23 cellular contexts compared by ENCODE assay signal in the genomic region with DNA sequence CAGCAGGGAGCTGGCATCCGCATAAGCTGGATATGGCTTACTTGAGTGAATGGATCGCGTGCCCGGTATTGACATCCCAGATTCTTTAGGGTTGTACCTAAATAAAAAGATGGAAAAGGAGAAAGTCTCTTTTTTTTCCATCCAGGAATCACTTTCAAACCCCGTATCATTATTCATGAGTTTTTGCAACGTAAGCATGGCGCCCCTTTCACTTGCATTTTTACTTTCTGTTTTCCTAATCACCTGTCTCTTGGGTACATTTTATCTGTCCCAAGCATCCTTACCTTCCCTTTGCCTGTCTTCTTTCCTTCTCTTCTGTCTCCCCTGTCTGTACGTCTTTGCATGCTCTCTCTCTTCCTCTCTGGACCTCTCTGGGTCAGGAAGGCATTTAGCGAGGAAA.
A peak's percentile ranks its signal among the peaks of the same experiment; 100 is the strongest.
DNase-seq lines count a peak whose midpoint lies in the region; ATAC-seq, FAIRE-seq and TF ChIP-seq lines count a peak whose summit lies in the region.
"Had no signal": no experiment of that assay in that cellular context is flagged by ENCODE, and none has a peak within 500 bp of the region (broad histone marks: within the 10 kb centered on the region; RNA-seq: fewer than 3 reads in every experiment).

No MANE protein-coding gene starts in this region.

- H3K9me3 ChIP-seq in K562 (replicated peaks; ENCODE audit: control insufficient read depth, insufficient read depth, low read depth, low read length) (no peaks in the 10 kb centered on the region), hepatocyte (ENCODE audit: low read depth) (no peaks in the 10 kb centered on the region)
- H3K9me3 ChIP-seq: HAP-1 had no signal

- POLR2A ChIA-PET in K562 (lab: Yijun Ruan, JAX): no interaction called here

- no peak for TF ChIP-seq EP300 in K562 (IDR thresholded peaks at IDR 0.05; ENCODE audit: low read length)

- H3K9me2 ChIP-seq in hepatocyte (replicated peaks; ENCODE audit: insufficient read depth): no peaks in the 10 kb centered on the region

- no peak overlapping the region for H3K4me2 ChIP-seq in K562 (ENCODE audit: insufficient read depth, low read length)
- H3K4me2 ChIP-seq in hepatocyte: peak overlapping the region; percentile 1

- no TSS peak for BruUV-seq in K562 (replicated peaks; lab: Mats Ljungman, UMichigan)

- TF ChIP-seq POLR2A in K562 (conservative IDR thresholded peaks at IDR 0.05): no peak
- no peak for TF ChIP-seq POLR2A in GM12891 (IDR thresholded peaks at IDR 0.05; ENCODE audit: low read depth, low read length)

- H3K27ac ChIP-seq in K562 (ENCODE audit: extremely low read depth, low read depth, low read length) (no peak overlapping the region), hepatocyte (no peak overlapping the region), rectal smooth muscle tissue (ENCODE audit: low read depth, low read length) (peak overlapping the region; percentile 73)

- no peaks in the 10 kb centered on the region for H3K4me1 ChIP-seq in K562 (replicated peaks in 1 of 2; ENCODE audit: control insufficient read depth in 2 of 2, insufficient read depth in 2 of 2, low read length in 2 of 2)
- H3K4me1 ChIP-seq in hepatocyte (ENCODE audit: insufficient read depth): peaks cover 19% of the 10 kb centered on the region
- peaks cover 23% of the 10 kb centered on the region for H3K4me1 ChIP-seq in rectal smooth muscle tissue (ENCODE audit: control insufficient read depth, insufficient read depth, low read length)
- H3K4me1 ChIP-seq: HAP-1 had no signal

- FAIRE-seq in K562 (lab: Jason Lieb, UNC) (no peak), GM12891 (lab: Jason Lieb, UNC) (no peak)
- FAIRE-seq: HTR-8/SVneo, RCC 7860 had no signal

- WGBS in K562 (ENCODE audit: insufficient coverage, low coverage, missing lambda C conversion rate): 13% methylated on average over 9 of the region's 9 CpGs
- 91% methylated on average over 9 of the region's 9 CpGs for WGBS in hepatocyte (ENCODE audit: low lambda C conversion rate, missing lambda C conversion rate)

- no peak for ATAC-seq in K562

- H3K36me3 ChIP-seq in K562 (ENCODE audit: control insufficient read depth, insufficient read depth, low read length) (no peaks in the 10 kb centered on the region), hepatocyte (replicated peaks; ENCODE audit: insufficient read depth, low read depth) (no peaks in the 10 kb centered on the region), rectal smooth muscle tissue (ENCODE audit: control insufficient read depth, insufficient read depth, low read length) (no peaks in the 10 kb centered on the region)
- H3K36me3 ChIP-seq: HAP-1 had no signal

- in situ Hi-C loops in K562 (cut with MboI): no loop called here

- H3K79me2 ChIP-seq in K562 (ENCODE audit: control insufficient read depth, insufficient read depth, low read length) (no peaks in the 10 kb centered on the region), hepatocyte (no peaks in the 10 kb centered on the region)

- no peaks in the 10 kb centered on the region; a peak in 1 of 5 replicates for H3K27me3 ChIP-seq in K562 (ENCODE audit: control insufficient read depth in 2 of 2, insufficient read depth in 2 of 2, low read length in 2 of 2)
- H3K27me3 ChIP-seq in hepatocyte: no peaks in the 10 kb centered on the region
- no peaks in the 10 kb centered on the region for H3K27me3 ChIP-seq in rectal smooth muscle tissue (ENCODE audit: control insufficient read depth, insufficient read depth, low read length)

- no peak for TF ChIP-seq CTCF in K562 (IDR thresholded peaks at IDR 0.05 in 2 of 3, conservative IDR thresholded peaks at IDR 0.05 in 1 of 3; ENCODE audit: insufficient read depth in 2 of 3, low read depth in 1 of 3, low read length in 3 of 3)
- TF ChIP-seq CTCF in hepatocyte (IDR thresholded peaks at IDR 0.05; ENCODE audit: poor library complexity): no peak

- no peaks in the 10 kb centered on the region for H3K9me1 ChIP-seq in K562 (ENCODE audit: control insufficient read depth, insufficient read depth, low read length)

- DNase-seq in K562 (ENCODE audit: extremely low read depth in 1 of 4, low spot score in 3 of 4): no peak
- DNase-seq in hepatocyte (ENCODE audit: low spot score): no peak
- no peak for DNase-seq in NCI-H510A (lab: John Stamatoyannopoulos, UW)
- DNase-seq in GM12891 (ENCODE audit: insufficient read length, low spot score): no peak
- no peak for DNase-seq in dermis blood vessel endothelial cell
- DNase-seq in NCI-H1092 treated with DMSO at 0.1 percent for 48 hours (lab: John Stamatoyannopoulos, UW): no peak
- DNase-seq: CD4-positive, CD25-positive, alpha-beta regulatory T cell; EL; GF-D8; IMR-90; MV-4-11; NCI-H1694; NCI-H2081; NCI-H2171; NCI-H345; NCI-H524 treated with DMSO at 0.1 percent for 48 hours; NCI-H82; Right ventricle myocardium superior had no signal

- H2AFZ ChIP-seq in K562 (ENCODE audit: low read depth, low read length): no peak overlapping the region
- H2AFZ ChIP-seq in hepatocyte: no peak overlapping the region
- H2AFZ ChIP-seq: GM23248 had no signal

- no peak overlapping the region for H3K4me3 ChIP-seq in K562
- H3K4me3 ChIP-seq in hepatocyte: no peak overlapping the region
- H3K4me3 ChIP-seq in rectal smooth muscle tissue (ENCODE audit: low read length): peak overlapping the region; percentile 36
- H3K4me3 ChIP-seq: GM23248, HAP-1 had no signal

- intact Hi-C loops in K562 (cut with micrococcal nuclease): no loop called here

- H3K9ac ChIP-seq in K562 (ENCODE audit: insufficient read depth in 1 of 2, low read depth in 2 of 2, low read length in 2 of 2) (no peak overlapping the region), rectal smooth muscle tissue (ENCODE audit: low read length) (no peak overlapping the region)
- H3K9ac ChIP-seq: GM23248 had no signal

- CTCF ChIA-PET in K562 (lab: Yijun Ruan, JAX; ENCODE audit: low intra/inter-chr PET ratio): no interaction called here

- H4K20me1 ChIP-seq in K562 (replicated peaks; ENCODE audit: control insufficient read depth, insufficient read depth, low read length) (no peaks in the 10 kb centered on the region), hepatocyte (ENCODE audit: insufficient read depth, poor library complexity, severe bottlenecking) (no peaks in the 10 kb centered on the region)

- no peak for TF ChIP-seq RAD21 in K562 (CRISPR knock-in tag; conservative IDR thresholded peaks at IDR 0.05 in 1 of 2, IDR thresholded peaks at IDR 0.05 in 1 of 2)

TF ChIP-seq in K562, 482 proteins besides CTCF, POLR2A, EP300 and RAD21 (continues in another document):
- peak; percentile 82 for TF ChIP-seq ZNF316 (IDR thresholded peaks at IDR 0.05)
- TF ChIP-seq, protein P1, sequence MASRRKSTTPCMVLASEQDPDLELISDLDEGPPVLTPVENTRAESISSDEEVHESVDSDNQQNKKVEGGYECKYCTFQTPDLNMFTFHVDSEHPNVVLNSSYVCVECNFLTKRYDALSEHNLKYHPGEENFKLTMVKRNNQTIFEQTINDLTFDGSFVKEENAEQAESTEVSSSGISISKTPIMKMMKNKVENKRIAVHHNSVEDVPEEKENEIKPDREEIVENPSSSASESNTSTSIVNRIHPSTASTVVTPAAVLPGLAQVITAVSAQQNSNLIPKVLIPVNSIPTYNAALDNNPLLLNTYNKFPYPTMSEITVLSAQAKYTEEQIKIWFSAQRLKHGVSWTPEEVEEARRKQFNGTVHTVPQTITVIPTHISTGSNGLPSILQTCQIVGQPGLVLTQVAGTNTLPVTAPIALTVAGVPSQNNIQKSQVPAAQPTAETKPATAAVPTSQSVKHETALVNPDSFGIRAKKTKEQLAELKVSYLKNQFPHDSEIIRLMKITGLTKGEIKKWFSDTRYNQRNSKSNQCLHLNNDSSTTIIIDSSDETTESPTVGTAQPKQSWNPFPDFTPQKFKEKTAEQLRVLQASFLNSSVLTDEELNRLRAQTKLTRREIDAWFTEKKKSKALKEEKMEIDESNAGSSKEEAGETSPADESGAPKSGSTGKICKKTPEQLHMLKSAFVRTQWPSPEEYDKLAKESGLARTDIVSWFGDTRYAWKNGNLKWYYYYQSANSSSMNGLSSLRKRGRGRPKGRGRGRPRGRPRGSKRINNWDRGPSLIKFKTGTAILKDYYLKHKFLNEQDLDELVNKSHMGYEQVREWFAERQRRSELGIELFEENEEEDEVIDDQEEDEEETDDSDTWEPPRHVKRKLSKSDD (conservative IDR thresholded peaks at IDR 0.05; ENCODE audit: low read length): no peak
- TF ChIP-seq KLF16 (IDR thresholded peaks at IDR 0.05): no peak

TF ChIP-seq in GM12891, 5 proteins besides CTCF, POLR2A, EP300 and RAD21:
- no peak for TF ChIP-seq SPI1 (IDR thresholded peaks at IDR 0.05; ENCODE audit: low read depth, low read length)
- TF ChIP-seq PAX5 (IDR thresholded peaks at IDR 0.05; ENCODE audit: insufficient read depth, low read length, severe bottlenecking): no peak
- no peak for TF ChIP-seq TAF1 (IDR thresholded peaks at IDR 0.05; ENCODE audit: low read depth, low read length)
- no peak for TF ChIP-seq POLR2AphosphoS5 (IDR thresholded peaks at IDR 0.05; ENCODE audit: low read depth, low read length)
- no peak for TF ChIP-seq POU2F2 (IDR thresholded peaks at IDR 0.05; ENCODE audit: low read depth, low read length)
